In the genomic region with DNA sequence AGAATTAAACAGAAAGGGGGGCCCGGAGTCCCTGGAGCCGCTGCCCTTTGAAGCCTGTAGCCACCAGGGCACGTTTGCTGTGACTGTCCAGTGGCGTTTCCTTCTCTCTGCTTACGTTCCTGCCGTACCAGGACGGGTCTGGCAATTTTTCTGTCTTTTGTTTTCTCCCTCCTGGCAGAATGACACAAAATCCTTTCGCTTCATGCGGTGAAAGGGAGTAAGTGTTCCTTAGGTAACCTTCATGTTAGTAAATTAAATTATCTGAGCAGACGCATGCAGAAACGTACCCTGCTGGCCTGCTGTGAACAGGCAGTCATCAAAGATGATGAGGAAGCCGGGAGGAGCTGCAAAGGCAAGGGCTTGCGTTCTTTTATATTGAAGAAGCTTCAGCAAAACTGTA, we compare ENCODE assay signal across 12 cellular contexts.
A peak's percentile ranks its signal among the peaks of the same experiment; 100 is the strongest.
DNase-seq lines count a peak whose midpoint lies in the region; ATAC-seq and TF ChIP-seq lines count a peak whose summit lies in the region.
"Had no signal": no experiment of that assay in that cellular context is flagged by ENCODE, and none has a peak within 500 bp of the region (broad histone marks: within the 10 kb centered on the region; RNA-seq: fewer than 3 reads in every experiment).

No MANE protein-coding gene starts in this region.

- H3F3A ChIP-seq in neural progenitor cell (ENCODE audit: low read depth) = peaks cover 30% of the 10 kb centered on the region

- no peak for TF ChIP-seq POLR2A in esophagus muscularis mucosa (IDR thresholded peaks at IDR 0.05; ENCODE audit: low read depth)

- H3K36me3 ChIP-seq in heart right ventricle (no peaks in the 10 kb centered on the region), esophagus muscularis mucosa (no peaks in the 10 kb centered on the region), neural progenitor cell (no peaks in the 10 kb centered on the region), aorta (ENCODE audit: control insufficient read depth in 1 of 2, insufficient read depth in 2 of 2, low read length in 1 of 2) (no peaks in the 10 kb centered on the region)
- H3K36me3 ChIP-seq: ovary had no signal

- TF ChIP-seq CTCF in heart right ventricle (IDR thresholded peaks at IDR 0.05) (peak in 4 of 9 donors; percentile 13 to 34 (median 24)), esophagus muscularis mucosa (IDR thresholded peaks at IDR 0.05) (peak in 2 of 3 experiments; percentile 25 to 35), neural progenitor cell (IDR thresholded peaks at IDR 0.05) (no peak)

- no peak overlapping the region for H3K9ac ChIP-seq in neural progenitor cell

- 21 to 30% methylated on average over 13 of the region's 13 CpGs for WGBS in heart right ventricle, 2 donors
- WGBS in esophagus muscularis mucosa = 11% methylated on average over 13 of the region's 13 CpGs
- 2 to 5% methylated on average over 13 of the region's 13 CpGs for WGBS in aorta, 2 donors

- H2AFZ ChIP-seq in neural progenitor cell (replicated peaks) = peak overlapping the region; percentile 96

- no peaks in the 10 kb centered on the region for H3K36me3 Mint-ChIP-seq in neural progenitor cell

- no peaks in the 10 kb centered on the region for H3K27me3 Mint-ChIP-seq in neural progenitor cell (ENCODE audit: insufficient read depth, low read depth)

- intact Hi-C loops in heart right ventricle (cut with DNase I) (no loop called here), Right ventricle myocardium inferior (cut with DNase I) (no loop called here), esophagus muscularis mucosa (cut with DNase I) (no loop called here), aorta (cut with DNase I) (loop anchor here in 1 of 2 donors (5.0 kb wide), 1 partner anchor 50 kb away; no protein-coding TSS in a partner anchor)

- peaks cover 5% of the 10 kb centered on the region for H3K9me3 Mint-ChIP-seq in neural progenitor cell
- H3K9me3 Mint-ChIP-seq: dendritic cell treated with granulocyte-macrophage colony-stimulating factor and Interleukin-4, amounts not matched to agents 40 ng/mL and 50 ng/mL, for 4 days had no signal

- H3K4me2 ChIP-seq in neural progenitor cell = no peak overlapping the region

- H3K4me3 Mint-ChIP-seq in neural progenitor cell = peak overlapping the region; percentile 43
- H3K4me3 Mint-ChIP-seq: dendritic cell treated with granulocyte-macrophage colony-stimulating factor and Interleukin-4, amounts not matched to agents 40 ng/mL and 50 ng/mL, for 4 days had no signal

- H3K4me3 ChIP-seq in heart right ventricle (peak overlapping the region in 7 of 10 donors; percentile 11 to 40 (median 28)), esophagus muscularis mucosa (peak overlapping the region; percentile 23 to 46 (median 44)), neural progenitor cell (no peak overlapping the region), aorta (ENCODE audit: low read length in 2 of 2) (peak overlapping the region; percentile 47 to 72)
- H3K4me3 ChIP-seq: ovary had no signal

- ATAC-seq in heart right ventricle = peak in 5 of 8 donors; percentile 17 to 82 (median 61)
- ATAC-seq in Right ventricle myocardium inferior = no peak
- ATAC-seq in aorta (ENCODE audit: low FRiP score) = no peak
- ATAC-seq in HG02973 (IDR thresholded peaks at IDR 0.05; ENCODE audit: unreplicated experiment) = no peak
- ATAC-seq in GM19395 (IDR thresholded peaks at IDR 0.05; ENCODE audit: unreplicated experiment) = no peak

- H3K27me3 ChIP-seq in heart right ventricle (peaks cover 0 to 3% (median 0%) of the 10 kb centered on the region in 7 donors), esophagus muscularis mucosa (no peaks in the 10 kb centered on the region), neural progenitor cell (no peaks in the 10 kb centered on the region), aorta (ENCODE audit: control insufficient read depth in 1 of 2, insufficient read depth in 2 of 2, low read length in 1 of 2) (no peaks in the 10 kb centered on the region)
- H3K27me3 ChIP-seq: ovary had no signal

- H3K4me1 Mint-ChIP-seq in neural progenitor cell = peaks cover 23% of the 10 kb centered on the region

- H3K27ac ChIP-seq in heart right ventricle (peak overlapping the region in 6 of 10 donors; percentile 10 to 59 (median 50)), esophagus muscularis mucosa (replicated peaks in 1 of 4) (peak overlapping the region in 2 of 4 donors; percentile 10 to 42), neural progenitor cell (peak overlapping the region; percentile 59), aorta (ENCODE audit: low read depth in 1 of 2, low read length in 2 of 2) (no peak overlapping the region)
- H3K27ac ChIP-seq: ovary had no signal

- H3K4me1 ChIP-seq in heart right ventricle = peaks cover 0 to 24% (median 4%) of the 10 kb centered on the region in 9 donors
- peaks cover 0 to 12% (median 10%) of the 10 kb centered on the region in 4 donors for H3K4me1 ChIP-seq in esophagus muscularis mucosa
- H3K4me1 ChIP-seq in neural progenitor cell = peaks cover 15% of the 10 kb centered on the region
- no peaks in the 10 kb centered on the region for H3K4me1 ChIP-seq in aorta (ENCODE audit: control insufficient read depth in 1 of 2, insufficient read depth in 2 of 2, low read length in 2 of 2)

- H4K20me1 ChIP-seq in neural progenitor cell (ENCODE audit: low read depth) = no peaks in the 10 kb centered on the region

- H3K9me3 ChIP-seq in heart right ventricle (no peaks in the 10 kb centered on the region), esophagus muscularis mucosa (no peaks in the 10 kb centered on the region), neural progenitor cell (ENCODE audit: low read depth) (no peaks in the 10 kb centered on the region), aorta (ENCODE audit: control insufficient read depth, low read length) (no peaks in the 10 kb centered on the region)
- H3K9me3 ChIP-seq: ovary had no signal

- peak overlapping the region; percentile 98 for H3K27ac Mint-ChIP-seq in neural progenitor cell
- H3K27ac Mint-ChIP-seq: dendritic cell treated with granulocyte-macrophage colony-stimulating factor and Interleukin-4, amounts not matched to agents 40 ng/mL and 50 ng/mL, for 4 days had no signal

- DNase-seq in heart right ventricle (peak in 1 of 2 donors; percentile 13), Right ventricle myocardium inferior (ENCODE audit: missing footprints) (no peak), esophagus muscularis mucosa (ENCODE audit: extremely low spot score) (no peak), neural progenitor cell (ENCODE audit: low spot score) (peak; percentile 32), aorta (no peak), NCI-H526 (lab: John Stamatoyannopoulos, UW) (no peak)
- DNase-seq: ACHN, NCI-H1105 treated with DMSO at 0.1 percent for 48 hours, ovary had no signal

- TF ChIP-seq EP300 in esophagus muscularis mucosa (IDR thresholded peaks at IDR 0.05) = no peak

- no peaks in the 10 kb centered on the region for H3K79me2 ChIP-seq in neural progenitor cell (ENCODE audit: low read depth)

Comparison
In these comparisons a context has a peak if more than half of its experiments do, and no peak if none do; other contexts are left out.
1. ATAC-seq: peak in heart right ventricle (5 of 8); none in Right ventricle myocardium inferior (single experiment), aorta (single experiment), HG02973 (single experiment) and GM19395 (single experiment).
2. H3K27ac ChIP-seq: peak in heart right ventricle (6 of 10) and neural progenitor cell (single experiment); none in aorta (0 of 2).